Comparison of ENCODE assay signal across 12 cellular contexts in the genomic region with DNA sequence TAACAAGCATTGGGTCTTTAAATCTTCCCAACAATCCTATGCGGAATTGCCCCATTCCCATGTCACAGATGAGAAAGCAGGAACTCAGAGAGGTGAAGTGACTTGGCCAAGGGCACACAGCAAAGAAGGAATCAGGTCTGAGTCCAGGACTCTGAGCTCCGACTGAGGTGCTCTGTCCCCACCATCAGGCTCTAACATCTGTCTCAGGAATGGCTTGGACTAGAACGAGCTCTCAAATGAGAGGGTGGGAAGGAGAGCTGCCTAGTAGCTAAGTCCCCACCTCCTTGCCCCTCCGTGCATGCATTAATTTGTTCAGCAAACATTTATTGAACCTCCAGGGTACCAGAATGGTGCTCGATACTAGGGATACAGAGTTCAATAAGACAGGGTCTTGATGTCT. TPM values are rescaled to one million over a fixed set of nuclear protein-coding genes. Genes with fewer than 3 reads are reported as not detected.
DNase-seq lines count a peak whose midpoint lies in the region; ATAC-seq, FAIRE-seq and TF ChIP-seq lines count a peak whose summit lies in the region.
"Had no signal": no experiment of that assay in that cellular context is flagged by ENCODE, and none has a peak within 500 bp of the region (broad histone marks: within the 10 kb centered on the region; RNA-seq: fewer than 3 reads in every experiment).

No MANE protein-coding gene starts in this region.

- H3K9ac ChIP-seq in kidney (ENCODE audit: low read length in 2 of 2), result no peak overlapping the region

- intact Hi-C loops in activated naive CD4-positive, alpha-beta T cell treated with anti-CD3 and anti-CD28 coated beads for 36 hours (cut with micrococcal nuclease), result no loop called here
- intact Hi-C loops in activated T-helper 1 cell treated with anti-CD3 and anti-CD28 coated beads, Interleukin-12 subunit alpha, Interleukin-12 subunit beta, Interleukin-2, Interleukin-4 antibody, amounts not matched to agents 30 ng/mL and 10 ng/mL and 1 ng/mL, durations not matched to agents 14 hours and 24 hours and 36 hours (cut with micrococcal nuclease), result no loop called here
- intact Hi-C loops in kidney (cut with DNase I), result no loop called here
- intact Hi-C loops in tibial artery (cut with DNase I; ENCODE audit: low total_unique reads), result no loop called here

- H3K4me1 ChIP-seq in kidney (ENCODE audit: control insufficient read depth in 1 of 2, insufficient read depth in 1 of 2, low read depth in 1 of 2, low read length in 2 of 2), result peaks cover 24 to 25% of the 10 kb centered on the region in 2 donors
- H3K4me1 ChIP-seq in tibial artery, result peaks cover 0 to 36% (median 33%) of the 10 kb centered on the region in 4 donors

- H3K27ac Mint-ChIP-seq in activated naive CD4-positive, alpha-beta T cell treated with anti-CD3 and anti-CD28 coated beads, Interleukin-2, amount 50 U/mL, for 24 hours, result peak overlapping the region; percentile 95
- no peak overlapping the region for H3K27ac Mint-ChIP-seq in activated naive CD4-positive, alpha-beta T cell treated with anti-CD3 and anti-CD28 coated beads for 36 hours
- H3K27ac Mint-ChIP-seq in activated T-helper 1 cell treated with anti-CD3 and anti-CD28 coated beads, Interleukin-12 subunit alpha, Interleukin-12 subunit beta, Interleukin-2, Interleukin-4 antibody, amounts not matched to agents 30 ng/mL and 10 ng/mL and 1 ng/mL, durations not matched to agents 14 hours and 24 hours and 36 hours, result peak overlapping the region; percentile 70
- H3K27ac Mint-ChIP-seq: B cell, naive B cell had no signal

- no peaks in the 10 kb centered on the region for H3K36me3 Mint-ChIP-seq in activated naive CD4-positive, alpha-beta T cell treated with anti-CD3 and anti-CD28 coated beads, Interleukin-2, amount 50 U/mL, for 24 hours
- H3K36me3 Mint-ChIP-seq in activated naive CD4-positive, alpha-beta T cell treated with anti-CD3 and anti-CD28 coated beads for 36 hours (ENCODE audit: low read depth), result no peaks in the 10 kb centered on the region
- no peaks in the 10 kb centered on the region for H3K36me3 Mint-ChIP-seq in activated T-helper 1 cell treated with anti-CD3 and anti-CD28 coated beads, Interleukin-12 subunit alpha, Interleukin-12 subunit beta, Interleukin-2, Interleukin-4 antibody, amounts not matched to agents 30 ng/mL and 10 ng/mL and 1 ng/mL, durations not matched to agents 14 hours and 24 hours and 36 hours (ENCODE audit: low read depth)
- H3K36me3 Mint-ChIP-seq: naive B cell had no signal

- TF ChIP-seq CTCF in kidney (IDR thresholded peaks at IDR 0.05; ENCODE audit: borderline replicate concordance, extremely low read depth, insufficient read depth) (no peak), tibial artery (IDR thresholded peaks at IDR 0.05) (no peak)

- no peaks in the 10 kb centered on the region for H3K27me3 ChIP-seq in tibial artery

- no peaks in the 10 kb centered on the region for H3K36me3 ChIP-seq in kidney (ENCODE audit: control insufficient read depth in 1 of 2, insufficient read depth in 2 of 2, low read length in 2 of 2)
- H3K36me3 ChIP-seq in tibial artery, result no peaks in the 10 kb centered on the region

- CTCF ChIA-PET in activated naive CD4-positive, alpha-beta T cell treated with anti-CD3 and anti-CD28 coated beads for 36 hours (lab: Charles Lee), result interaction anchor here (1.1 to 2.2 kb wide), 2 partner anchors 10 to 14 kb away, joined by 3 to 4 read pairs; no protein-coding TSS in a partner anchor

- no peaks in the 10 kb centered on the region for H3K9me3 Mint-ChIP-seq in activated naive CD4-positive, alpha-beta T cell treated with anti-CD3 and anti-CD28 coated beads, Interleukin-2, amount 50 U/mL, for 24 hours
- H3K9me3 Mint-ChIP-seq in activated naive CD4-positive, alpha-beta T cell treated with anti-CD3 and anti-CD28 coated beads for 36 hours, result no peaks in the 10 kb centered on the region
- no peaks in the 10 kb centered on the region for H3K9me3 Mint-ChIP-seq in activated T-helper 1 cell treated with anti-CD3 and anti-CD28 coated beads, Interleukin-12 subunit alpha, Interleukin-12 subunit beta, Interleukin-2, Interleukin-4 antibody, amounts not matched to agents 30 ng/mL and 10 ng/mL and 1 ng/mL, durations not matched to agents 14 hours and 24 hours and 36 hours
- H3K9me3 Mint-ChIP-seq: naive B cell had no signal

- DNase-seq in activated naive CD4-positive, alpha-beta T cell treated with anti-CD3 and anti-CD28 coated beads for 36 hours, result no peak
- DNase-seq in activated T-helper 1 cell treated with anti-CD3 and anti-CD28 coated beads, Interleukin-12 subunit alpha, Interleukin-12 subunit beta, Interleukin-2, Interleukin-4 antibody, amounts not matched to agents 30 ng/mL and 10 ng/mL and 1 ng/mL, durations not matched to agents 14 hours and 24 hours and 36 hours (ENCODE audit: low spot score), result no peak
- peak; percentile 22 for DNase-seq in kidney
- DNase-seq in tibial artery, result no peak
- no peak for DNase-seq in NCI-H1105 (lab: John Stamatoyannopoulos, UW)
- DNase-seq: foreskin melanocyte, naive B cell, NCI-H526 had no signal

- ATAC-seq in HG03460 (IDR thresholded peaks at IDR 0.05; ENCODE audit: unreplicated experiment), result no peak
- no peak for ATAC-seq in HG02884 (IDR thresholded peaks at IDR 0.05; ENCODE audit: unreplicated experiment)

- H3K9me3 ChIP-seq in kidney (ENCODE audit: control insufficient read depth in 1 of 2, low read length in 2 of 2) (no peaks in the 10 kb centered on the region), tibial artery (no peaks in the 10 kb centered on the region)

- H3K27me3 Mint-ChIP-seq in activated naive CD4-positive, alpha-beta T cell treated with anti-CD3 and anti-CD28 coated beads, Interleukin-2, amount 50 U/mL, for 24 hours, result no peaks in the 10 kb centered on the region
- H3K27me3 Mint-ChIP-seq in activated naive CD4-positive, alpha-beta T cell treated with anti-CD3 and anti-CD28 coated beads for 36 hours (ENCODE audit: low read depth), result no peaks in the 10 kb centered on the region
- peaks cover 6% of the 10 kb centered on the region for H3K27me3 Mint-ChIP-seq in activated T-helper 1 cell treated with anti-CD3 and anti-CD28 coated beads, Interleukin-12 subunit alpha, Interleukin-12 subunit beta, Interleukin-2, Interleukin-4 antibody, amounts not matched to agents 30 ng/mL and 10 ng/mL and 1 ng/mL, durations not matched to agents 14 hours and 24 hours and 36 hours (ENCODE audit: insufficient read depth)

- no peak for FAIRE-seq in kidney (lab: Jason Lieb, UNC)

- H3K4me3 Mint-ChIP-seq in activated naive CD4-positive, alpha-beta T cell treated with anti-CD3 and anti-CD28 coated beads, Interleukin-2, amount 50 U/mL, for 24 hours, result no peak overlapping the region
- H3K4me3 Mint-ChIP-seq in activated naive CD4-positive, alpha-beta T cell treated with anti-CD3 and anti-CD28 coated beads for 36 hours, result no peak overlapping the region
- H3K4me3 Mint-ChIP-seq in activated T-helper 1 cell treated with anti-CD3 and anti-CD28 coated beads, Interleukin-12 subunit alpha, Interleukin-12 subunit beta, Interleukin-2, Interleukin-4 antibody, amounts not matched to agents 30 ng/mL and 10 ng/mL and 1 ng/mL, durations not matched to agents 14 hours and 24 hours and 36 hours, result no peak overlapping the region
- H3K4me3 Mint-ChIP-seq: B cell, naive B cell had no signal

- H3K27ac ChIP-seq in kidney (ENCODE audit: low read depth in 2 of 2, low read length in 2 of 2), result peak overlapping the region; percentile 23 to 63
- H3K27ac ChIP-seq in tibial artery, result peak overlapping the region; percentile 52 to 53

- H3K4me3 ChIP-seq in kidney (ENCODE audit: low read length in 2 of 2), result no peak overlapping the region
- no peak overlapping the region for H3K4me3 ChIP-seq in tibial artery

- peaks cover 17% of the 10 kb centered on the region for H3K4me1 Mint-ChIP-seq in activated naive CD4-positive, alpha-beta T cell treated with anti-CD3 and anti-CD28 coated beads, Interleukin-2, amount 50 U/mL, for 24 hours
- peaks cover 14% of the 10 kb centered on the region for H3K4me1 Mint-ChIP-seq in activated naive CD4-positive, alpha-beta T cell treated with anti-CD3 and anti-CD28 coated beads for 36 hours (ENCODE audit: low read depth)
- H3K4me1 Mint-ChIP-seq in activated T-helper 1 cell treated with anti-CD3 and anti-CD28 coated beads, Interleukin-12 subunit alpha, Interleukin-12 subunit beta, Interleukin-2, Interleukin-4 antibody, amounts not matched to agents 30 ng/mL and 10 ng/mL and 1 ng/mL, durations not matched to agents 14 hours and 24 hours and 36 hours (ENCODE audit: low read depth), result peaks cover 27% of the 10 kb centered on the region
- H3K4me1 Mint-ChIP-seq: B cell had no signal

RNA-seq across cellular contexts. Expression of gene ABCC3, which starts 26.7 kb away (rescaled TPM):
- not detected for total RNA-seq in activated naive CD4-positive, alpha-beta T cell treated with anti-CD3 and anti-CD28 coated beads for 36 hours
- not detected in 2 replicates for total RNA-seq in activated T-helper 1 cell treated with anti-CD3 and anti-CD28 coated beads, Interleukin-12 subunit alpha, Interleukin-12 subunit beta, Interleukin-2, Interleukin-4 antibody, amounts not matched to agents 30 ng/mL and 10 ng/mL and 1 ng/mL, durations not matched to agents 14 hours and 24 hours and 36 hours
- total RNA-seq in kidney, result 156 TPM
- polyA plus RNA-seq in kidney (ENCODE audit: insufficient read depth, low read depth, low replicate concordance), result 9.3 TPM

RNA-seq across cellular contexts. Expression of gene ANKRD40, which starts 46.4 kb away (rescaled TPM):
- total RNA-seq in activated naive CD4-positive, alpha-beta T cell treated with anti-CD3 and anti-CD28 coated beads for 36 hours, result 10 to 100 TPM; 25.7 to 26.5 TPM
- 47.0 and 50.3 TPM in 2 replicates for total RNA-seq in activated T-helper 1 cell treated with anti-CD3 and anti-CD28 coated beads, Interleukin-12 subunit alpha, Interleukin-12 subunit beta, Interleukin-2, Interleukin-4 antibody, amounts not matched to agents 30 ng/mL and 10 ng/mL and 1 ng/mL, durations not matched to agents 14 hours and 24 hours and 36 hours
- total RNA-seq in kidney, result 37.6 TPM
- 15.8 TPM for polyA plus RNA-seq in kidney (ENCODE audit: insufficient read depth, low read depth, low replicate concordance)

RNA-seq across cellular contexts. Expression of gene LUC7L3, which starts 58.1 kb away (rescaled TPM):
- 100 to 1,000 TPM; 120 to 136 TPM for total RNA-seq in activated naive CD4-positive, alpha-beta T cell treated with anti-CD3 and anti-CD28 coated beads for 36 hours
- total RNA-seq in activated T-helper 1 cell treated with anti-CD3 and anti-CD28 coated beads, Interleukin-12 subunit alpha, Interleukin-12 subunit beta, Interleukin-2, Interleukin-4 antibody, amounts not matched to agents 30 ng/mL and 10 ng/mL and 1 ng/mL, durations not matched to agents 14 hours and 24 hours and 36 hours, result 118 and 123 TPM in 2 replicates
- total RNA-seq in kidney, result 91.9 TPM
- 74.3 TPM for polyA plus RNA-seq in kidney (ENCODE audit: insufficient read depth, low read depth, low replicate concordance)

Comparison
In these comparisons a context has a peak if more than half of its experiments do, and no peak if none do; other contexts are left out.
1. RNA of gene ABCC3, which starts 26.7 kb away (total RNA-seq): 156 TPM in kidney (single experiment); not detected in activated T-helper 1 cell treated with anti-CD3 and anti-CD28 coated beads, Interleukin-12 subunit alpha, Interleukin-12 subunit beta, Interleukin-2, Interleukin-4 antibody, amounts not matched to agents 30 ng/mL and 10 ng/mL and 1 ng/mL, durations not matched to agents 14 hours and 24 hours and 36 hours and not detected in activated naive CD4-positive, alpha-beta T cell treated with anti-CD3 and anti-CD28 coated beads for 36 hours; every median in the first group is over 100 times any median in the second.